ENCODE assay signal across 14 cellular contexts in genomic region chr15:51286816-51287215, GRCh38. TPM values are rescaled to one million over a fixed set of nuclear protein-coding genes. Genes with fewer than 3 reads are reported as not detected.
DNase-seq lines count a peak whose midpoint lies in the region; ATAC-seq and TF ChIP-seq lines count a peak whose summit lies in the region.
"Had no signal": no experiment of that assay in that cellular context is flagged by ENCODE, and none has a peak within 500 bp of the region (broad histone marks: within the 10 kb centered on the region; RNA-seq: fewer than 3 reads in every experiment).

No MANE protein-coding gene starts in this region.

- intact Hi-C loops in activated naive CD4-positive, alpha-beta T cell treated with anti-CD3 and anti-CD28 coated beads for 36 hours (cut with micrococcal nuclease) = no loop called here
- intact Hi-C loops in colonic mucosa (cut with DNase I) = loop anchor here (10.0 kb wide), 1 partner anchor 122 kb away; no protein-coding TSS in a partner anchor

- H3K36me3 ChIP-seq in MG63 (no peaks in the 10 kb centered on the region), colonic mucosa (no peaks in the 10 kb centered on the region)
- H3K36me3 ChIP-seq: left lung, stomach had no signal

- H3K4me3 Mint-ChIP-seq in activated naive CD4-positive, alpha-beta T cell treated with anti-CD3 and anti-CD28 coated beads for 36 hours = no peak overlapping the region
- H3K4me3 Mint-ChIP-seq in stimulated activated memory B cell treated with anti-CD40 and anti-IgM and Interleukin-4, amounts not matched to agents 10 μg/mL and 1 μg/mL and 100 μg/mL, for 72 hours = no peak overlapping the region

- H3K27me3 Mint-ChIP-seq in activated naive CD4-positive, alpha-beta T cell treated with anti-CD3 and anti-CD28 coated beads for 36 hours (ENCODE audit: low read depth) = peaks cover 3% of the 10 kb centered on the region
- peaks cover 21% of the 10 kb centered on the region for H3K27me3 Mint-ChIP-seq in stimulated activated memory B cell treated with anti-CD40 and anti-IgM and Interleukin-4, amounts not matched to agents 10 μg/mL and 1 μg/mL and 100 μg/mL, for 72 hours

- H3K9ac ChIP-seq in colonic mucosa (ENCODE audit: low read depth in 2 of 2, low read length in 2 of 2) = no peak overlapping the region

- TF ChIP-seq CTCF in colonic mucosa (IDR thresholded peaks at IDR 0.05) = peak; percentile 15

- H3K4me1 ChIP-seq in colonic mucosa = peaks cover 4% of the 10 kb centered on the region

- H3K9me3 ChIP-seq in MG63 = no peaks in the 10 kb centered on the region
- H3K9me3 ChIP-seq in colonic mucosa = no peaks in the 10 kb centered on the region
- H3K9me3 ChIP-seq: left lung, stomach had no signal

- H3K27ac ChIP-seq in colonic mucosa = no peak overlapping the region
- H3K27ac ChIP-seq: left lung, stomach had no signal

- no peaks in the 10 kb centered on the region for H3K36me3 Mint-ChIP-seq in activated naive CD4-positive, alpha-beta T cell treated with anti-CD3 and anti-CD28 coated beads for 36 hours (ENCODE audit: low read depth)
- no peaks in the 10 kb centered on the region for H3K36me3 Mint-ChIP-seq in stimulated activated memory B cell treated with anti-CD40 and anti-IgM and Interleukin-4, amounts not matched to agents 10 μg/mL and 1 μg/mL and 100 μg/mL, for 72 hours

- no peaks in the 10 kb centered on the region for H3K4me1 Mint-ChIP-seq in activated naive CD4-positive, alpha-beta T cell treated with anti-CD3 and anti-CD28 coated beads for 36 hours (ENCODE audit: low read depth)
- peaks cover 11% of the 10 kb centered on the region for H3K4me1 Mint-ChIP-seq in stimulated activated memory B cell treated with anti-CD40 and anti-IgM and Interleukin-4, amounts not matched to agents 10 μg/mL and 1 μg/mL and 100 μg/mL, for 72 hours

- peak; percentile 9 for DNase-seq in activated naive CD4-positive, alpha-beta T cell treated with anti-CD3 and anti-CD28 coated beads for 36 hours
- no peak for DNase-seq in activated naive CD4-positive, alpha-beta T cell treated with Interleukin-2 at 50 U/mL for 16 hours
- peak; percentile 4 for DNase-seq in MG63
- DNase-seq in colonic mucosa = no peak
- no peak for DNase-seq in kidney glomerular epithelial cell (lab: John Stamatoyannopoulos, UW)
- DNase-seq in NCI-H187 (lab: John Stamatoyannopoulos, UW) = no peak
- DNase-seq: central memory CD4-positive, alpha-beta T cell; left lung; NCI-H1436 treated with DMSO at 0.1 percent for 48 hours; stimulated activated CD4-positive, alpha-beta T cell treated with anti-CD3 and anti-CD28 coated beads, Interleukin-1b, Interleukin-23, amount 100 ng/mL, for 48 hours; stomach had no signal

- CTCF ChIA-PET in activated naive CD4-positive, alpha-beta T cell treated with anti-CD3 and anti-CD28 coated beads for 36 hours (lab: Charles Lee) = interaction anchor here (0.6 to 1.5 kb wide), 6 partner anchors 65 to 1271 kb away, joined by 3 to 4 read pairs (median 3); no protein-coding TSS in a partner anchor

- peak; percentile 34 for ATAC-seq in stimulated activated memory B cell treated with anti-CD40 and anti-IgM and Interleukin-4, amounts not matched to agents 10 μg/mL and 1 μg/mL and 100 μg/mL, for 72 hours
- no peak for ATAC-seq in HG03045 (IDR thresholded peaks at IDR 0.05; ENCODE audit: unreplicated experiment)
- ATAC-seq: left lung had no signal

- H3K9me3 Mint-ChIP-seq in activated naive CD4-positive, alpha-beta T cell treated with anti-CD3 and anti-CD28 coated beads for 36 hours = no peaks in the 10 kb centered on the region
- no peaks in the 10 kb centered on the region for H3K9me3 Mint-ChIP-seq in stimulated activated memory B cell treated with anti-CD40 and anti-IgM and Interleukin-4, amounts not matched to agents 10 μg/mL and 1 μg/mL and 100 μg/mL, for 72 hours
- H3K9me3 Mint-ChIP-seq: activated T-helper 2 cell treated with anti-CD3 and anti-CD28 coated beads, Interferon-gamma antibody, Interleukin-2, Interleukin-4, amounts not matched to agents 10 μg/mL and 5 μg/mL and 100 μg/mL, durations not matched to agents 14 hours and 24 hours and 36 hours had no signal

- H3K27me3 ChIP-seq in MG63 = no peaks in the 10 kb centered on the region
- H3K27me3 ChIP-seq in colonic mucosa = no peaks in the 10 kb centered on the region
- H3K27me3 ChIP-seq: left lung, stomach had no signal

- H3K4me3 ChIP-seq in MG63 (no peak overlapping the region), colonic mucosa (no peak overlapping the region)
- H3K4me3 ChIP-seq: left lung, stomach had no signal

- H3K27ac Mint-ChIP-seq in activated naive CD4-positive, alpha-beta T cell treated with anti-CD3 and anti-CD28 coated beads for 36 hours = no peak overlapping the region
- no peak overlapping the region for H3K27ac Mint-ChIP-seq in stimulated activated memory B cell treated with anti-CD40 and anti-IgM and Interleukin-4, amounts not matched to agents 10 μg/mL and 1 μg/mL and 100 μg/mL, for 72 hours
- H3K27ac Mint-ChIP-seq: activated T-helper 2 cell treated with anti-CD3 and anti-CD28 coated beads, Interferon-gamma antibody, Interleukin-2, Interleukin-4, amounts not matched to agents 10 μg/mL and 5 μg/mL and 100 μg/mL, durations not matched to agents 14 hours and 24 hours and 36 hours had no signal

RNA-seq across cellular contexts. Expression of gene CYP19A1, which starts 51.6 kb away (rescaled TPM):
- not detected for total RNA-seq in activated naive CD4-positive, alpha-beta T cell treated with anti-CD3 and anti-CD28 coated beads for 36 hours
- 0.69 TPM in 1 of 2 replicates, not detected in the other for total RNA-seq in MG63 (2014; rRNA removed; shearing (Covaris generic); ENCODE audit: low replicate concordance)
- not detected for total RNA-seq in colonic mucosa

RNA-seq across cellular contexts. Expression of gene GLDN, which starts 54.6 kb away (rescaled TPM):
- total RNA-seq in activated naive CD4-positive, alpha-beta T cell treated with anti-CD3 and anti-CD28 coated beads for 36 hours = not detected
- total RNA-seq in MG63 (2014; rRNA removed; shearing (Covaris generic); ENCODE audit: low replicate concordance) = 0.30 and 0.67 TPM in 2 replicates
- 1 to 10 TPM; 3.7 to 8.6 TPM for total RNA-seq in colonic mucosa

Comparison
In these comparisons a context has a peak if more than half of its experiments do, and no peak if none do; other contexts are left out.
1. DNase-seq: peak in activated naive CD4-positive, alpha-beta T cell treated with anti-CD3 and anti-CD28 coated beads for 36 hours (single experiment) and MG63 (single experiment); none in activated naive CD4-positive, alpha-beta T cell treated with Interleukin-2 at 50 U/mL for 16 hours (single experiment), colonic mucosa (single experiment), kidney glomerular epithelial cell (single experiment) and NCI-H187 (0 of 2).